In the genomic region with DNA sequence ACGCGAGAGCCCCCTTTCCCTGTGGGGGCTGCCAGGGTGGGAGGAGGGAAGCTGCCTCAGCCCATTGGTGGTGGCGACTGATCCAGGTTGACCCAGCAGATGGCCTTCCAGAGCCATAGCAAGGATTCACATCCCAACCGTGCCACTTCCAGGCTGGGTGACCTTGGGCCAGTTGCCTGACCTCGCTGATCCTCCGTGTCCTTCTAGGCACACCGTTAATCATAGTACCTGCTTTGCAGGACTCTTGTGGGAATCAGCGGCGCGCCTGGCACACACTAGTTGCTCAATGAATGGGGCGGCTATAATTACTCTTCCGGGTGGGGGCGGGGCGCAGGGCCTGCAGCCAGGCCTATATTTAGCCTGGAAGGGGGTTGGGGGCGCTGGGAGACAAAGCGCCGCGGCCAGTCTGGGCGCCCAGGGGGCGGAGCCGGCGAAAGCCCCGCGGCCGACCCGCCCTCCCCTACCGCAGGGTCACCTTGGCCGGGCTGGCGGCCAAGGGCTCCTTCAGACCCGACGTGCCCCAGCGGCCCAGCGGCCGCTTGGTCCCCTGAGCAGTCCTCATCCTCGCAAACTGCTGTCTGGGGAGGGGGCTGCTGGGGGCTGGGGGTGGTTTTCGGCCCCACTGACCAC, we compare ENCODE assay signal across 8 cellular contexts. TPM values are rescaled to one million over a fixed set of nuclear protein-coding genes. Genes with fewer than 3 reads are reported as not detected.
A peak's percentile ranks its signal among the peaks of the same experiment; 100 is the strongest.
DNase-seq lines count a peak whose midpoint lies in the region; ATAC-seq, FAIRE-seq and TF ChIP-seq lines count a peak whose summit lies in the region.

No MANE protein-coding gene starts in this region.

- H3K36me3 ChIP-seq in PC-3 (ENCODE audit: low read depth, low read length) (no peaks in the 10 kb centered on the region), K562 (ENCODE audit: control insufficient read depth, insufficient read depth, low read length) (no peaks in the 10 kb centered on the region), kidney (ENCODE audit: control insufficient read depth in 1 of 2, insufficient read depth in 2 of 2, low read length in 2 of 2) (no peaks in the 10 kb centered on the region)

- no peaks in the 10 kb centered on the region for H3F3A ChIP-seq in PC-3 (ENCODE audit: low read length, unreplicated experiment)

- in situ Hi-C loops in K562 (cut with MboI), result loop anchor here (5.0 to 10.0 kb wide), 2 partner anchors 52 to 180 kb away; no protein-coding TSS in a partner anchor

- H3K27ac ChIP-seq in PC-3 (ENCODE audit: low read length), result no peak overlapping the region
- H3K27ac ChIP-seq in K562 (ENCODE audit: extremely low read depth, low read depth, low read length), result peak overlapping the region; percentile 79
- H3K27ac ChIP-seq in kidney (ENCODE audit: low read depth in 2 of 2, low read length in 2 of 2), result peak overlapping the region; percentile 92 to 95

- TF ChIP-seq POLR2A in K562 (conservative IDR thresholded peaks at IDR 0.05), result peak; percentile 55

- H3K9me1 ChIP-seq in K562 (ENCODE audit: control insufficient read depth, insufficient read depth, low read length), result no peaks in the 10 kb centered on the region

- H3K9me3 ChIP-seq in PC-3 (ENCODE audit: low read length) (no peaks in the 10 kb centered on the region), K562 (replicated peaks; ENCODE audit: control insufficient read depth, insufficient read depth, low read depth, low read length) (no peaks in the 10 kb centered on the region), kidney (ENCODE audit: control insufficient read depth in 1 of 2, low read length in 2 of 2) (no peaks in the 10 kb centered on the region)

- DNase-seq in activated T-cell treated with anti-CD3 and anti-CD28 coated beads for 1 hour (ENCODE audit: low read depth), result peak; percentile 15
- no peak for DNase-seq in activated T-cell treated with anti-CD3 and anti-CD28 coated beads for 4 hours
- DNase-seq in PC-3, result peak; percentile 18
- peak; percentile 94 to 96 (median 95) for DNase-seq in K562 (ENCODE audit: extremely low read depth in 1 of 4, low spot score in 3 of 4)
- DNase-seq in kidney, result peak; percentile 94
- DNase-seq in stimulated activated CD4-positive, alpha-beta T cell treated with anti-CD3 and anti-CD28 coated beads, Interleukin-2, amount 100 ng/mL, for 48 hours, result peak; percentile 15 to 30

- CTCF ChIA-PET in PC-3 (lab: Charles Lee) (no interaction called here), K562 (lab: Yijun Ruan, JAX; ENCODE audit: low intra/inter-chr PET ratio) (interaction anchor here (0.6 to 0.8 kb wide), 2 partner anchors 20 to 43 kb away, joined by 3 to 4 read pairs; no protein-coding TSS in a partner anchor)

- TF ChIP-seq EP300 in K562 (IDR thresholded peaks at IDR 0.05; ENCODE audit: low read length), result peak; percentile 58

- FAIRE-seq in K562 (lab: Jason Lieb, UNC) (peak; percentile 70), kidney (lab: Jason Lieb, UNC) (no peak)

- no TSS peak for BruUV-seq in PC-3 (replicated peaks; lab: Mats Ljungman, UMichigan)
- no TSS peak for BruUV-seq in K562 (replicated peaks; lab: Mats Ljungman, UMichigan)

- no peaks in the 10 kb centered on the region for H3K79me2 ChIP-seq in PC-3 (ENCODE audit: low read length)
- H3K79me2 ChIP-seq in K562 (ENCODE audit: control insufficient read depth, insufficient read depth, low read length), result no peaks in the 10 kb centered on the region

- H3K27me3 ChIP-seq in PC-3 (ENCODE audit: low read length) (no peaks in the 10 kb centered on the region), K562 (ENCODE audit: control insufficient read depth in 2 of 2, insufficient read depth in 2 of 2, low read length in 2 of 2) (no peaks in the 10 kb centered on the region)

- ATAC-seq in PC-3, result peak; percentile 10; the same call in 1 of the 2 replicates
- peak; percentile 72 for ATAC-seq in K562
- no peak for ATAC-seq in HG03139 (IDR thresholded peaks at IDR 0.05; ENCODE audit: unreplicated experiment)
- ATAC-seq in GM19452 (IDR thresholded peaks at IDR 0.05; ENCODE audit: unreplicated experiment), result no peak

- H3K4me1 ChIP-seq in PC-3 (ENCODE audit: insufficient read depth, low read length), result peaks cover 10% of the 10 kb centered on the region
- H3K4me1 ChIP-seq in K562 (replicated peaks in 1 of 2; ENCODE audit: control insufficient read depth in 2 of 2, insufficient read depth in 2 of 2, low read length in 2 of 2), result peaks cover 40 to 60% of the 10 kb centered on the region in 2 experiments
- H3K4me1 ChIP-seq in kidney (ENCODE audit: control insufficient read depth in 1 of 2, insufficient read depth in 1 of 2, low read depth in 1 of 2, low read length in 2 of 2), result peaks cover 17 to 31% of the 10 kb centered on the region in 2 donors

- TF ChIP-seq CTCF in PC-3 (conservative IDR thresholded peaks at IDR 0.05; ENCODE audit: low read depth, low read length) (no peak), K562 (IDR thresholded peaks at IDR 0.05 in 2 of 3, conservative IDR thresholded peaks at IDR 0.05 in 1 of 3; ENCODE audit: insufficient read depth in 2 of 3, low read depth in 1 of 3, low read length in 3 of 3) (peak; percentile 39 to 52 (median 46); a peak in 5 of 6 replicates), kidney (IDR thresholded peaks at IDR 0.05; ENCODE audit: borderline replicate concordance, extremely low read depth, insufficient read depth) (no peak)

- no peaks in the 10 kb centered on the region for H3K9me2 ChIP-seq in PC-3 (replicated peaks; ENCODE audit: low read length)

- H2AFZ ChIP-seq in PC-3 (ENCODE audit: low read length), result peak overlapping the region; percentile 72; the same call in 1 of the 2 replicates
- peak overlapping the region; percentile 88 for H2AFZ ChIP-seq in K562 (ENCODE audit: low read depth, low read length)

- H3K4me3 ChIP-seq in PC-3 (ENCODE audit: low read length) (peak overlapping the region; percentile 58; the same call in 1 of the 2 replicates), K562 (peak overlapping the region; percentile 45), kidney (ENCODE audit: low read length in 2 of 2) (peak overlapping the region in 1 of 2 donors; percentile 21)

- POLR2A ChIA-PET in PC-3 (lab: Charles Lee; ENCODE audit: unreplicated experiment), result no interaction called here
- POLR2A ChIA-PET in K562 (lab: Yijun Ruan, JAX), result interaction anchor here (0.7 kb wide), 1 partner anchor 57 kb away, joined by 3 read pairs; no protein-coding TSS in a partner anchor

- intact Hi-C loops in PC-3 (cut with micrococcal nuclease), result no loop called here
- intact Hi-C loops in K562 (cut with micrococcal nuclease), result loop anchor here (1.0 kb wide), 1 partner anchor 20 kb away; no protein-coding TSS in a partner anchor
- intact Hi-C loops in kidney (cut with DNase I), result no loop called here

- 4% methylated on average over 31 of the region's 36 CpGs for WGBS in K562 (ENCODE audit: insufficient coverage, low coverage, missing lambda C conversion rate)

- peak; percentile 23 to 60; a peak in 3 of 4 replicates for TF ChIP-seq RAD21 in K562 (CRISPR knock-in tag; conservative IDR thresholded peaks at IDR 0.05 in 1 of 2, IDR thresholded peaks at IDR 0.05 in 1 of 2)

- H3K9ac ChIP-seq in PC-3 (ENCODE audit: low read length) (no peak overlapping the region; the same call in 1 of the 2 replicates), K562 (ENCODE audit: insufficient read depth in 1 of 2, low read depth in 2 of 2, low read length in 2 of 2) (peak overlapping the region; percentile 66 to 90), kidney (ENCODE audit: low read length in 2 of 2) (peak overlapping the region in 1 of 2 donors; percentile 29)

- H3K4me2 ChIP-seq in PC-3 (ENCODE audit: low read length) (peak overlapping the region; percentile 81), K562 (ENCODE audit: insufficient read depth, low read length) (peak overlapping the region; percentile 76)

- no peaks in the 10 kb centered on the region for H4K20me1 ChIP-seq in PC-3 (ENCODE audit: low read length)
- H4K20me1 ChIP-seq in K562 (replicated peaks; ENCODE audit: control insufficient read depth, insufficient read depth, low read length), result no peaks in the 10 kb centered on the region

RNA-seq across cellular contexts. Expression of a gene that starts 5.1 kb away (rescaled TPM):
- not detected in 2 replicates for total RNA-seq in PC-3 (2014; rRNA removed)
- total RNA-seq in K562 (2011; cell fraction: chromatin; rRNA removed; ENCODE audit: low replicate concordance), result 0.44 TPM in 1 of 2 replicates, not detected in the other
- not detected in 2 replicates for total RNA-seq in K562 (2011; cell fraction: nucleolus; rRNA removed)
- total RNA-seq in K562 (2011; cell fraction: nucleoplasm; rRNA removed), result 0.31 TPM in 1 of 2 replicates, not detected in the other
- total RNA-seq in K562 (2014; rRNA removed), result 0.05 TPM in 1 of 2 replicates, not detected in the other
- not detected in 2 replicates for total RNA-seq in K562 (2014; rRNA removed; fragmentation: Illumina TruSeq; extraction: Trizol)
- total RNA-seq in K562 (2015; rRNA removed; fragmentation: Illumina TruSeq; extraction: Trizol), result not detected in 2 replicates
- total RNA-seq in K562 (2021), result 0.09 TPM in 1 of 2 replicates, not detected in the other
- 0.07 and 0.08 TPM in 2 replicates for polyA plus RNA-seq in K562 (2011; rRNA removed)
- 0.03 and 0.04 TPM in 2 replicates for polyA plus RNA-seq in K562 (2011; cell fraction: cytosol; rRNA removed)
- polyA plus RNA-seq in K562 (2011; cell fraction: nucleus; rRNA removed), result 0.07 and 0.08 TPM in 2 replicates
- polyA plus RNA-seq in K562 (2012), result 0.16 and 0.17 TPM in 2 replicates
- 0.19 TPM in 1 of 2 replicates, not detected in the other for polyA plus RNA-seq in K562 (2014; fragmentation: Illumina TruSeq; extraction: Trizol)
- not detected for polyA plus RNA-seq in K562 (2014; fragmentation: Nextera tagmentation; extraction: Ambion mirVana)
- polyA plus RNA-seq in K562 (2014; rRNA removed), result not detected in 2 replicates
- not detected in 2 replicates for polyA minus RNA-seq in K562 (2011; rRNA and poly(A)+ RNA removed)
- polyA minus RNA-seq in K562 (2011; cell fraction: cytosol; rRNA and poly(A)+ RNA removed), result not detected in 2 replicates
- polyA minus RNA-seq in K562 (2011; cell fraction: nucleus; rRNA and poly(A)+ RNA removed), result not detected in 2 replicates
- total RNA-seq in kidney, result 29.1 TPM
- 17.0 TPM for polyA plus RNA-seq in kidney (ENCODE audit: insufficient read depth, low read depth, low replicate concordance)

RNA-seq across cellular contexts. Expression of a gene that starts 8.7 kb away (rescaled TPM):
- not detected in 2 replicates for total RNA-seq in PC-3 (2014; rRNA removed)
- total RNA-seq in K562 (2011; cell fraction: chromatin; rRNA removed; ENCODE audit: low replicate concordance), result not detected in 2 replicates
- not detected in 2 replicates for total RNA-seq in K562 (2011; cell fraction: nucleolus; rRNA removed)
- not detected in 2 replicates for total RNA-seq in K562 (2011; cell fraction: nucleoplasm; rRNA removed)
- total RNA-seq in K562 (2014; rRNA removed), result not detected in 2 replicates
- not detected in 2 replicates for total RNA-seq in K562 (2014; rRNA removed; fragmentation: Illumina TruSeq; extraction: Trizol)
- not detected in 2 replicates for total RNA-seq in K562 (2015; rRNA removed; fragmentation: Illumina TruSeq; extraction: Trizol)
- not detected in 2 replicates for total RNA-seq in K562 (2021)
- polyA plus RNA-seq in K562 (2011; rRNA removed), result not detected in 2 replicates
- polyA plus RNA-seq in K562 (2011; cell fraction: cytosol; rRNA removed), result not detected in 2 replicates
- not detected in 2 replicates for polyA plus RNA-seq in K562 (2011; cell fraction: nucleus; rRNA removed)
- polyA plus RNA-seq in K562 (2012), result not detected in 2 replicates
- polyA plus RNA-seq in K562 (2014; fragmentation: Illumina TruSeq; extraction: Trizol), result not detected in 2 replicates
- not detected for polyA plus RNA-seq in K562 (2014; fragmentation: Nextera tagmentation; extraction: Ambion mirVana)
- polyA plus RNA-seq in K562 (2014; rRNA removed), result not detected in 2 replicates
- not detected in 2 replicates for polyA minus RNA-seq in K562 (2011; rRNA and poly(A)+ RNA removed)
- not detected in 2 replicates for polyA minus RNA-seq in K562 (2011; cell fraction: cytosol; rRNA and poly(A)+ RNA removed)
- polyA minus RNA-seq in K562 (2011; cell fraction: nucleus; rRNA and poly(A)+ RNA removed), result not detected in 2 replicates
- 0.22 TPM for total RNA-seq in kidney
- 4.0 TPM for polyA plus RNA-seq in kidney (ENCODE audit: insufficient read depth, low read depth, low replicate concordance)

RNA-seq across cellular contexts. Expression of a gene that starts 9.1 kb away (rescaled TPM):
- total RNA-seq in PC-3 (2014; rRNA removed), result not detected in 2 replicates
- total RNA-seq in K562 (2011; cell fraction: chromatin; rRNA removed; ENCODE audit: low replicate concordance), result 0.55 and 2.4 TPM in 2 replicates
- total RNA-seq in K562 (2011; cell fraction: nucleolus; rRNA removed), result 0.92 and 2.0 TPM in 2 replicates
- total RNA-seq in K562 (2011; cell fraction: nucleoplasm; rRNA removed), result 0.76 and 2.0 TPM in 2 replicates
- 0.18 TPM in 1 of 2 replicates, not detected in the other for total RNA-seq in K562 (2014; rRNA removed)
- total RNA-seq in K562 (2014; rRNA removed; fragmentation: Illumina TruSeq; extraction: Trizol), result not detected in 2 replicates
- not detected in 2 replicates for total RNA-seq in K562 (2015; rRNA removed; fragmentation: Illumina TruSeq; extraction: Trizol)
- 0.07 and 0.18 TPM in 2 replicates for total RNA-seq in K562 (2021)
- polyA plus RNA-seq in K562 (2011; rRNA removed), result 0.10 and 0.45 TPM in 2 replicates
- polyA plus RNA-seq in K562 (2011; cell fraction: cytosol; rRNA removed), result 0.24 and 1.1 TPM in 2 replicates
- polyA plus RNA-seq in K562 (2011; cell fraction: nucleus; rRNA removed), result 4.6 and 6.0 TPM in 2 replicates
- polyA plus RNA-seq in K562 (2012), result 0.14 and 0.35 TPM in 2 replicates
- 0.10 TPM in 1 of 2 replicates, not detected in the other for polyA plus RNA-seq in K562 (2014; fragmentation: Illumina TruSeq; extraction: Trizol)
- polyA plus RNA-seq in K562 (2014; fragmentation: Nextera tagmentation; extraction: Ambion mirVana), result under 1 TPM in 1 of 2 experiments, not detected in 1; 0.03 TPM
- 0.37 TPM in 1 of 2 replicates, not detected in the other for polyA plus RNA-seq in K562 (2014; rRNA removed)
- 0.07 TPM in 1 of 2 replicates, not detected in the other for polyA minus RNA-seq in K562 (2011; rRNA and poly(A)+ RNA removed)
- not detected in 2 replicates for polyA minus RNA-seq in K562 (2011; cell fraction: cytosol; rRNA and poly(A)+ RNA removed)
- polyA minus RNA-seq in K562 (2011; cell fraction: nucleus; rRNA and poly(A)+ RNA removed), result 0.56 and 0.94 TPM in 2 replicates
- 7.8 TPM for total RNA-seq in kidney
- 187 TPM for polyA plus RNA-seq in kidney (ENCODE audit: insufficient read depth, low read depth, low replicate concordance)

RNA-seq across cellular contexts. Expression of a gene that starts 30.9 kb away (rescaled TPM):
- total RNA-seq in PC-3 (2014; rRNA removed), result not detected in 2 replicates
- total RNA-seq in K562 (2011; cell fraction: chromatin; rRNA removed; ENCODE audit: low replicate concordance), result 1.2 and 5.1 TPM in 2 replicates
- total RNA-seq in K562 (2011; cell fraction: nucleolus; rRNA removed), result 3.3 and 5.3 TPM in 2 replicates
- total RNA-seq in K562 (2011; cell fraction: nucleoplasm; rRNA removed), result 1.8 and 2.3 TPM in 2 replicates
- total RNA-seq in K562 (2014; rRNA removed), result 0.64 and 1.6 TPM in 2 replicates
- 0.32 and 0.40 TPM in 2 replicates for total RNA-seq in K562 (2014; rRNA removed; fragmentation: Illumina TruSeq; extraction: Trizol)
- total RNA-seq in K562 (2015; rRNA removed; fragmentation: Illumina TruSeq; extraction: Trizol), result 0.19 and 0.29 TPM in 2 replicates
- 1.1 TPM in 2 replicates for total RNA-seq in K562 (2021)
- polyA plus RNA-seq in K562 (2011; rRNA removed), result 1.4 and 4.0 TPM in 2 replicates
- polyA plus RNA-seq in K562 (2011; cell fraction: cytosol; rRNA removed), result 3.6 and 5.5 TPM in 2 replicates
- polyA plus RNA-seq in K562 (2011; cell fraction: nucleus; rRNA removed), result 22.9 and 26.0 TPM in 2 replicates
- 0.48 and 1.8 TPM in 2 replicates for polyA plus RNA-seq in K562 (2012)
- polyA plus RNA-seq in K562 (2014; fragmentation: Illumina TruSeq; extraction: Trizol), result 0.97 and 1.1 TPM in 2 replicates
- polyA plus RNA-seq in K562 (2014; fragmentation: Nextera tagmentation; extraction: Ambion mirVana), result under 1 TPM; 0.08 to 0.49 TPM
- 1.2 and 1.7 TPM in 2 replicates for polyA plus RNA-seq in K562 (2014; rRNA removed)
- polyA minus RNA-seq in K562 (2011; rRNA and poly(A)+ RNA removed), result 0.99 and 1.2 TPM in 2 replicates
- polyA minus RNA-seq in K562 (2011; cell fraction: cytosol; rRNA and poly(A)+ RNA removed), result 1.0 TPM in 1 of 2 replicates, not detected in the other
- polyA minus RNA-seq in K562 (2011; cell fraction: nucleus; rRNA and poly(A)+ RNA removed), result 1.5 and 2.3 TPM in 2 replicates
- total RNA-seq in kidney, result 60.6 TPM
- polyA plus RNA-seq in kidney (ENCODE audit: insufficient read depth, low read depth, low replicate concordance), result 519 TPM

RNA-seq across cellular contexts. Expression of a gene that starts 36.8 kb away (rescaled TPM):
- 44.2 and 55.2 TPM in 2 replicates for total RNA-seq in PC-3 (2014; rRNA removed)
- 64.2 and 253 TPM in 2 replicates for total RNA-seq in K562 (2011; cell fraction: chromatin; rRNA removed; ENCODE audit: low replicate concordance)
- 186 and 214 TPM in 2 replicates for total RNA-seq in K562 (2011; cell fraction: nucleolus; rRNA removed)
- total RNA-seq in K562 (2011; cell fraction: nucleoplasm; rRNA removed), result 76.0 and 95.5 TPM in 2 replicates
- total RNA-seq in K562 (2014; rRNA removed), result 43.3 and 54.0 TPM in 2 replicates
- 10.4 and 11.0 TPM in 2 replicates for total RNA-seq in K562 (2014; rRNA removed; fragmentation: Illumina TruSeq; extraction: Trizol)
- 29.6 and 33.2 TPM in 2 replicates for total RNA-seq in K562 (2015; rRNA removed; fragmentation: Illumina TruSeq; extraction: Trizol)
- 46.5 and 53.4 TPM in 2 replicates for total RNA-seq in K562 (2021)
- 43.4 and 71.1 TPM in 2 replicates for polyA plus RNA-seq in K562 (2011; rRNA removed)
- 56.0 and 83.7 TPM in 2 replicates for polyA plus RNA-seq in K562 (2011; cell fraction: cytosol; rRNA removed)
- polyA plus RNA-seq in K562 (2011; cell fraction: nucleus; rRNA removed), result 333 and 422 TPM in 2 replicates
- 34.3 and 57.6 TPM in 2 replicates for polyA plus RNA-seq in K562 (2012)
- 15.1 and 31.6 TPM in 2 replicates for polyA plus RNA-seq in K562 (2014; fragmentation: Illumina TruSeq; extraction: Trizol)
- polyA plus RNA-seq in K562 (2014; fragmentation: Nextera tagmentation; extraction: Ambion mirVana), result 1 to 10 TPM; 1.1 to 1.7 TPM
- 50.3 and 54.1 TPM in 2 replicates for polyA plus RNA-seq in K562 (2014; rRNA removed)
- 22.8 and 30.5 TPM in 2 replicates for polyA minus RNA-seq in K562 (2011; rRNA and poly(A)+ RNA removed)
- polyA minus RNA-seq in K562 (2011; cell fraction: cytosol; rRNA and poly(A)+ RNA removed), result 36.4 and 38.9 TPM in 2 replicates
- 70.3 and 82.3 TPM in 2 replicates for polyA minus RNA-seq in K562 (2011; cell fraction: nucleus; rRNA and poly(A)+ RNA removed)
- 41.5 TPM for total RNA-seq in kidney
- 33.1 TPM for polyA plus RNA-seq in kidney (ENCODE audit: insufficient read depth, low read depth, low replicate concordance)

Comparison
In these comparisons a context has a peak if more than half of its experiments do, and no peak if none do; other contexts are left out.
1. ATAC-seq: peak in PC-3 (single experiment) and K562 (single experiment); none in HG03139 (single experiment) and GM19452 (single experiment).
2. CTCF ChIP-seq: peak in K562 (3 of 3); none in PC-3 (single experiment) and kidney (single experiment).
3. RNA of a gene that starts 5.1 kb away (total RNA-seq): 29.1 TPM in kidney (single experiment); 0.05 to 0.44 TPM in K562 and not detected in PC-3; every median in the first group is over 10 times any median in the second.